Comparison of ENCODE assay signal across 9 cellular contexts in the genomic region with DNA sequence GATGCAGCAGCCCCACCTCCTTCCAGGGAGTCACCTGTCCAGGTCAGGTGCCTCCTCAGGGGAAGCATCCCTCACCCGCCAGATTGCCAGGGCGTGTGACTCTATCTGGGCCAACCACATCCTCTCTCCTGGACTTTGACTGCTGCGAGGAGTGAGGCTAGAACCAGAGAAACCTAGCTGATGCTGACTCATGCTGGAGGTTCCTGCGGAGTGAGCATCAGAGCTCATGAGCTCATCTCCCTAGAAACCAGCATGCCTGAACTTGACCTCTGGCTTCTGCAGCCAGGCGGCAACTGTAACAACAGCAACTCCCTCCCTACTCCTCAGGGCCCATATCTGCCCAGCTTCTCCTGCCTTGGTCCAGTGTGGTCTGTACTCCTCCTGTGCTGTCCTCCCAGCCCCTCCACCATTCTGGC. TPM values are rescaled to one million over a fixed set of nuclear protein-coding genes. Genes with fewer than 3 reads are reported as not detected.
A peak's percentile ranks its signal among the peaks of the same experiment; 100 is the strongest.
DNase-seq lines count a peak whose midpoint lies in the region; ATAC-seq and TF ChIP-seq lines count a peak whose summit lies in the region.
"Had no signal": no experiment of that assay in that cellular context is flagged by ENCODE, and none has a peak within 500 bp of the region (broad histone marks: within the 10 kb centered on the region; RNA-seq: fewer than 3 reads in every experiment).

No MANE protein-coding gene starts in this region.

- H3K9me3 ChIP-seq in right cardiac atrium (ENCODE audit: control insufficient read depth, low read length) (no peaks in the 10 kb centered on the region), thyroid gland (no peaks in the 10 kb centered on the region)

- DNase-seq in Calu3 (peak; percentile 77), RKO (ENCODE audit: low spot score) (peak; percentile 94), right cardiac atrium (peak in 1 of 3 donors; percentile 39), thyroid gland (no peak)
- peak; percentile 23 for DNase-seq in activated gamma-delta T cell treated with anti-CD3 and anti-CD28 coated beads, Interleukin-2, amount 50 U/mL, for 16 hours (ENCODE audit: low read depth)
- peak; percentile 53 to 60 for DNase-seq in stimulated activated CD4-positive, alpha-beta T cell treated with anti-CD3 and anti-CD28 coated beads, Interleukin-2, amount 100 ng/mL, for 24 hours

- H3K27me3 ChIP-seq in right cardiac atrium (ENCODE audit: control insufficient read depth, insufficient read depth): no peaks in the 10 kb centered on the region
- no peaks in the 10 kb centered on the region for H3K27me3 ChIP-seq in thyroid gland

- no peak for TF ChIP-seq POLR2A in thyroid gland (IDR thresholded peaks at IDR 0.05)

- intact Hi-C loops in Calu3 (cut with micrococcal nuclease; ENCODE audit: unreplicated experiment) (no loop called here), right cardiac atrium (cut with DNase I) (loop anchor here in 2 of 4 donors (10.0 kb wide), 1 partner anchor 68 kb away; no protein-coding TSS in a partner anchor), thyroid gland (cut with DNase I) (no loop called here)

- ATAC-seq in GM19468 (IDR thresholded peaks at IDR 0.05; ENCODE audit: extremely low read depth, unreplicated experiment) (peak; percentile 65), HG03565 (IDR thresholded peaks at IDR 0.05; ENCODE audit: unreplicated experiment) (peak; percentile 88), right cardiac atrium (peak; percentile 65 to 70)

- H3K36me3 ChIP-seq in thyroid gland: no peaks in the 10 kb centered on the region

- H3K4me1 Mint-ChIP-seq in Calu3 (ENCODE audit: low read depth, unreplicated experiment): peaks cover 42% of the 10 kb centered on the region

- peak overlapping the region; percentile 76 for H3K27ac Mint-ChIP-seq in Calu3 (ENCODE audit: unreplicated experiment)

- H3K27ac ChIP-seq in right cardiac atrium (ENCODE audit: low read length) (no peak overlapping the region), thyroid gland (no peak overlapping the region)

- no peaks in the 10 kb centered on the region for H3K9me3 Mint-ChIP-seq in Calu3 (ENCODE audit: low read depth, unreplicated experiment)

- CTCF ChIA-PET in Calu3 (lab: Charles Lee): interaction anchor here (0.6 to 1.5 kb wide), 8 partner anchors 9 to 267 kb away, joined by 3 to 25 read pairs (median 4); no protein-coding TSS in a partner anchor

- H3K4me3 ChIP-seq in right cardiac atrium (ENCODE audit: low read length) (no peak overlapping the region), thyroid gland (replicated peaks in 1 of 3) (no peak overlapping the region)

- H3K27me3 Mint-ChIP-seq in Calu3 (ENCODE audit: unreplicated experiment): no peaks in the 10 kb centered on the region

- H3K36me3 Mint-ChIP-seq in Calu3 (ENCODE audit: insufficient read depth, unreplicated experiment): no peaks in the 10 kb centered on the region

- 49% methylated on average over 5 of the region's 5 CpGs for WGBS in right cardiac atrium
- WGBS in thyroid gland, 2 donors: 67 to 69% methylated on average over 4 to 5 of the region's 5 CpGs

- no peak for TF ChIP-seq CTCF in Calu3 (IDR thresholded peaks at IDR 0.05; ENCODE audit: unreplicated experiment)
- TF ChIP-seq CTCF in thyroid gland (IDR thresholded peaks at IDR 0.05): no peak

- H3K4me1 ChIP-seq in right cardiac atrium (ENCODE audit: control insufficient read depth, insufficient read depth, low read length) (no peaks in the 10 kb centered on the region), thyroid gland (peaks cover 0 to 4% of the 10 kb centered on the region in 2 donors)

- no TSS peak for BruUV-seq in Calu3 (replicated peaks; lab: Mats Ljungman, UMichigan)

- no peak overlapping the region for H3K4me3 Mint-ChIP-seq in Calu3 (ENCODE audit: low read depth, unreplicated experiment)

RNA-seq across cellular contexts. Expression of a gene that starts 28.3 kb away (rescaled TPM):
- 10.1 and 13.6 TPM in 2 replicates for total RNA-seq in Calu3 (2022)
- total RNA-seq in right cardiac atrium: not detected
- not detected for polyA plus RNA-seq in right cardiac atrium
- total RNA-seq in thyroid gland: not detected
- total RNA-seq: T-helper 1 cell treated with Interleukin-12 subunit alpha and Interleukin-12 subunit beta and Interleukin-4 antibody, amounts not matched to agents 30 ng/mL and 1 ng/mL, for 36 hours had no signal

RNA-seq across cellular contexts. Expression of a gene that starts 46.8 kb away (rescaled TPM):
- 71.7 and 84.5 TPM in 2 replicates for total RNA-seq in Calu3 (2022)
- total RNA-seq in right cardiac atrium: 10 to 100 TPM; 14.2 to 24.2 (median 15.6) TPM
- polyA plus RNA-seq in right cardiac atrium: 8.6 TPM
- 10 to 100 TPM; 15.6 to 40.3 (median 23.9) TPM for total RNA-seq in thyroid gland

Comparison
In these comparisons a context has a peak if more than half of its experiments do, and no peak if none do; other contexts are left out.
1. DNase-seq: peak in Calu3 (single experiment), RKO (single experiment), activated gamma-delta T cell treated with anti-CD3 and anti-CD28 coated beads, Interleukin-2, amount 50 U/mL, for 16 hours (single experiment) and stimulated activated CD4-positive, alpha-beta T cell treated with anti-CD3 and anti-CD28 coated beads, Interleukin-2, amount 100 ng/mL, for 24 hours (2 of 2); none in thyroid gland (0 of 2).
2. RNA of a gene that starts 28.3 kb away (total RNA-seq): 10.1 to 13.6 TPM in Calu3; not detected in right cardiac atrium and not detected in thyroid gland; every median in the first group is over 10 times any median in the second.
3. Peak in every context shown above with its lines, with median percentiles within 50 percentile points of each other: ATAC-seq.